ENCODE assay signal across 8 cellular contexts in genomic region chr11:102111787-102112653, GRCh38. TPM values are rescaled to one million over a fixed set of nuclear protein-coding genes. Genes with fewer than 3 reads are reported as not detected.
A peak's percentile ranks its signal among the peaks of the same experiment; 100 is the strongest.
DNase-seq lines count a peak whose midpoint lies in the region; ATAC-seq, FAIRE-seq and TF ChIP-seq lines count a peak whose summit lies in the region.

No MANE protein-coding gene starts in this region.

- peak; percentile 57 to 77 (median 59) for ATAC-seq in pancreas
- ATAC-seq in GM21360 (IDR thresholded peaks at IDR 0.05; ENCODE audit: unreplicated experiment): no peak

- WGBS in pancreas, 2 donors: 7% methylated on average over 23 of the region's 23 CpGs

- no peaks in the 10 kb centered on the region for H3K9me3 ChIP-seq in HUES48 (ENCODE audit: control insufficient read depth, insufficient read depth, low read length)
- no peaks in the 10 kb centered on the region for H3K9me3 ChIP-seq in pancreas

- H3K27me3 ChIP-seq in HUES48 (ENCODE audit: control insufficient read depth, insufficient read depth, low read length) (no peaks in the 10 kb centered on the region), pancreas (no peaks in the 10 kb centered on the region)

- H3K4me3 ChIP-seq in AG09309 (ENCODE audit: control insufficient read depth, low read depth, low read length) (peak overlapping the region; percentile 98), HUES48 (ENCODE audit: low read depth, low read length) (peak overlapping the region; percentile 80), pancreas (peak overlapping the region; percentile 65 to 86 (median 73))

- peak overlapping the region; percentile 91 for H3K9ac ChIP-seq in HUES48 (ENCODE audit: low read depth, low read length)

- no peak for TF ChIP-seq CTCF in AG09309 (IDR thresholded peaks at IDR 0.05; ENCODE audit: control insufficient read depth, insufficient read depth, low read depth, low read length, missing control alignments)
- TF ChIP-seq CTCF in pancreas (IDR thresholded peaks at IDR 0.05): no peak

- FAIRE-seq in pancreas (lab: Jason Lieb, UNC): peak; percentile 82

- peak; percentile 68 for DNase-seq in AG09309 (ENCODE audit: low read depth)
- DNase-seq in activated naive CD4-positive, alpha-beta T cell treated with anti-CD3 and anti-CD28 coated beads, Interleukin-2, amount 50 U/mL, for 16 hours: peak; percentile 14
- peak; percentile 83 for DNase-seq in glomerular visceral epithelial cell (ENCODE audit: extremely low spot score)
- DNase-seq in pancreas: peak in 3 of 6 donors; percentile 31 to 51 (median 50)
- no peak for DNase-seq in NCI-H2029 treated with DMSO at 0.1 percent for 48 hours (lab: John Stamatoyannopoulos, UW)
- DNase-seq in Kasumi-1 (lab: John Stamatoyannopoulos, UW): no peak

- H3K27ac ChIP-seq in HUES48 (ENCODE audit: low read depth, low read length) (peak overlapping the region; percentile 98), pancreas (peak overlapping the region; percentile 86 to 96 (median 93))

- H3K4me1 ChIP-seq in HUES48 (ENCODE audit: control insufficient read depth, insufficient read depth, low read length) (peaks cover 56% of the 10 kb centered on the region), pancreas (peaks cover 18 to 25% (median 19%) of the 10 kb centered on the region in 3 donors)

- intact Hi-C loops in pancreas (cut with DNase I): no loop called here

- H3K36me3 ChIP-seq in HUES48 (ENCODE audit: control insufficient read depth, insufficient read depth, low read length) (peaks cover 7% of the 10 kb centered on the region; the same call in 1 of the 2 replicates), pancreas (no peaks in the 10 kb centered on the region)

RNA-seq across cellular contexts. Expression of gene YAP1, which starts 1.8 kb away (rescaled TPM):
- 10 to 100 TPM; 15.3 to 46.5 (median 17.9) TPM for total RNA-seq in pancreas
- polyA plus RNA-seq in pancreas: 10 to 100 TPM in 1 of 2 donors, 1 to 10 TPM in 1; 8.7 to 14.2 TPM

Comparison
In these comparisons a context has a peak if more than half of its experiments do, and no peak if none do; other contexts are left out.
1. DNase-seq: peak in AG09309 (single experiment), activated naive CD4-positive, alpha-beta T cell treated with anti-CD3 and anti-CD28 coated beads, Interleukin-2, amount 50 U/mL, for 16 hours (single experiment) and glomerular visceral epithelial cell (single experiment); none in NCI-H2029 treated with DMSO at 0.1 percent for 48 hours (single experiment) and Kasumi-1 (0 of 2).
2. Peak in every context shown above with its lines, with median percentiles within 50 percentile points of each other: H3K4me3 ChIP-seq.